ENCODE assay signal across 8 cellular contexts in genomic region chr6:158703840-158704822, GRCh38. TPM values are rescaled to one million over a fixed set of nuclear protein-coding genes. Genes with fewer than 3 reads are reported as not detected.
DNase-seq lines count a peak whose midpoint lies in the region; ATAC-seq and TF ChIP-seq lines count a peak whose summit lies in the region.

No MANE protein-coding gene starts in this region.

- H3K4me1 Mint-ChIP-seq in activated naive CD8-positive, alpha-beta T cell (ENCODE audit: low read depth) = peaks cover 6% of the 10 kb centered on the region
- peaks cover 20% of the 10 kb centered on the region for H3K4me1 Mint-ChIP-seq in type B pancreatic cell (ENCODE audit: unreplicated experiment)

- no CpG with 5 or more reads among the region's 42 CpGs for WGBS in trophoblast cell (ENCODE audit: extremely low coverage, insufficient coverage, insufficient read length)

- peak overlapping the region; percentile 90 for H3K14ac ChIP-seq in trophoblast cell (ENCODE audit: low read length)

- H3K27ac ChIP-seq in KMS-11 (no peak overlapping the region), cardiac muscle cell (peak overlapping the region; percentile 58), trophoblast cell (ENCODE audit: low read depth, low read length) (no peak overlapping the region)

- H3K9ac ChIP-seq in ES-I3 (ENCODE audit: low read depth, low read length) = peak overlapping the region; percentile 26; the same call in 1 of the 2 replicates
- peak overlapping the region; percentile 29; the same call in 1 of the 2 replicates for H3K9ac ChIP-seq in KMS-11
- no peak overlapping the region for H3K9ac ChIP-seq in trophoblast cell (ENCODE audit: low read length)

- peak; percentile 50 for DNase-seq in SKM-1 (lab: John Stamatoyannopoulos, UW; ENCODE audit: unreplicated experiment)
- peak; percentile 71 to 84 for DNase-seq in cardiac muscle cell (ENCODE audit: low read depth in 1 of 2, low spot score in 1 of 2)
- peak; percentile 70 to 88 for DNase-seq in trophoblast cell
- DNase-seq in type B pancreatic cell (ENCODE audit: extremely low spot score, unreplicated experiment) = peak; percentile 87

- H4K20me1 ChIP-seq in KMS-11 (ENCODE audit: insufficient read depth) = no peaks in the 10 kb centered on the region

- H3K27me3 ChIP-seq in KMS-11 (ENCODE audit: insufficient read depth, low read depth) (no peaks in the 10 kb centered on the region), cardiac muscle cell (no peaks in the 10 kb centered on the region), trophoblast cell (ENCODE audit: insufficient read depth, low read length) (no peaks in the 10 kb centered on the region)

- peak overlapping the region; percentile 24 for H3K4ac ChIP-seq in trophoblast cell (ENCODE audit: low read depth, low read length)

- H2AK5ac ChIP-seq in trophoblast cell (ENCODE audit: low read length) = peak overlapping the region; percentile 79

- peak overlapping the region; percentile 13 for H2BK5ac ChIP-seq in trophoblast cell (ENCODE audit: low read depth, low read length, poor library complexity)

- no peak overlapping the region for H3K4me3 ChIP-seq in KMS-11 (IDR thresholded peaks at IDR 0.05; ENCODE audit: insufficient read depth, low read depth, low read length)
- H3K4me3 ChIP-seq in cardiac muscle cell = no peak overlapping the region
- H3K4me3 ChIP-seq in trophoblast cell (ENCODE audit: low read depth, low read length) = no peak overlapping the region

- no peak overlapping the region for H3K23ac ChIP-seq in trophoblast cell (ENCODE audit: low read length)

- H4K91ac ChIP-seq in trophoblast cell (ENCODE audit: low read depth, low read length) = peak overlapping the region; percentile 88

- peak overlapping the region; percentile 73 for H2AFZ ChIP-seq in KMS-11 (ENCODE audit: low read depth)
- H2AFZ ChIP-seq in trophoblast cell (ENCODE audit: insufficient read depth, low read length, poor library complexity) = peak overlapping the region; percentile 75

- TF ChIP-seq CTCF in KMS-11 (conservative IDR thresholded peaks at IDR 0.05; ENCODE audit: low read depth, low read length) (peak; percentile 83), cardiac muscle cell (IDR thresholded peaks at IDR 0.05; ENCODE audit: low read depth, low read length) (peak; percentile 98), type B pancreatic cell (conservative IDR thresholded peaks at IDR 0.05) (peak; percentile 100)

- no peak overlapping the region for H3K27ac Mint-ChIP-seq in activated naive CD8-positive, alpha-beta T cell
- H3K27ac Mint-ChIP-seq in type B pancreatic cell = peak overlapping the region; percentile 67

- peak overlapping the region; percentile 54 for H3K4me2 ChIP-seq in KMS-11
- H3K4me2 ChIP-seq in trophoblast cell (ENCODE audit: low read length) = peak overlapping the region; percentile 78

- peak overlapping the region; percentile 99 for H2BK120ac ChIP-seq in trophoblast cell (ENCODE audit: insufficient read depth, low read length, poor library complexity)

- peak overlapping the region; percentile 90 for H3K18ac ChIP-seq in trophoblast cell (ENCODE audit: low read length)

- no peaks in the 10 kb centered on the region for H3K9me3 ChIP-seq in ES-I3 (ENCODE audit: control insufficient read depth, insufficient read depth, low read length)
- no peaks in the 10 kb centered on the region for H3K9me3 ChIP-seq in cardiac muscle cell (ENCODE audit: low read depth)
- H3K9me3 ChIP-seq in trophoblast cell (ENCODE audit: insufficient read depth, low read depth, low read length) = no peaks in the 10 kb centered on the region

- H3K4me3 Mint-ChIP-seq in activated naive CD8-positive, alpha-beta T cell = peak overlapping the region; percentile 79
- peak overlapping the region; percentile 87 for H3K4me3 Mint-ChIP-seq in type B pancreatic cell

- no peaks in the 10 kb centered on the region for H3K36me3 Mint-ChIP-seq in activated naive CD8-positive, alpha-beta T cell
- no peaks in the 10 kb centered on the region for H3K36me3 Mint-ChIP-seq in type B pancreatic cell

- no peaks in the 10 kb centered on the region for H3K36me3 ChIP-seq in ES-I3 (ENCODE audit: insufficient read depth, low read length)
- H3K36me3 ChIP-seq in KMS-11 (ENCODE audit: insufficient read depth) = no peaks in the 10 kb centered on the region
- H3K36me3 ChIP-seq in cardiac muscle cell = no peaks in the 10 kb centered on the region
- no peaks in the 10 kb centered on the region for H3K36me3 ChIP-seq in trophoblast cell (ENCODE audit: control insufficient read depth in 1 of 2, insufficient read depth in 2 of 2, low read length in 2 of 2)

- no peak overlapping the region for H4K12ac ChIP-seq in trophoblast cell (ENCODE audit: low read depth, low read length)

- H3K79me1 ChIP-seq in trophoblast cell (ENCODE audit: low read length) = peaks cover 28% of the 10 kb centered on the region

- H3K79me2 ChIP-seq in KMS-11 (ENCODE audit: insufficient read depth, low read depth) (no peaks in the 10 kb centered on the region), trophoblast cell (ENCODE audit: control insufficient read depth, insufficient read depth, low read length, poor library complexity) (peaks cover 10% of the 10 kb centered on the region)

- peaks cover 19% of the 10 kb centered on the region for H3K4me1 ChIP-seq in ES-I3 (ENCODE audit: insufficient read depth, low read length)
- H3K4me1 ChIP-seq in KMS-11 (ENCODE audit: low read depth, poor library complexity, severe bottlenecking) = peaks cover 15% of the 10 kb centered on the region
- peaks cover 37% of the 10 kb centered on the region for H3K4me1 ChIP-seq in cardiac muscle cell (ENCODE audit: low read depth)
- peaks cover 21 to 26% of the 10 kb centered on the region in 2 experiments for H3K4me1 ChIP-seq in trophoblast cell (ENCODE audit: control insufficient read depth in 1 of 2, insufficient read depth in 2 of 2, low read length in 2 of 2)

- ATAC-seq in GM21825 (IDR thresholded peaks at IDR 0.05; ENCODE audit: unreplicated experiment) = peak; percentile 90

- no peaks in the 10 kb centered on the region for H3K9me3 Mint-ChIP-seq in activated naive CD8-positive, alpha-beta T cell (ENCODE audit: low read depth)
- H3K9me3 Mint-ChIP-seq in type B pancreatic cell = no peaks in the 10 kb centered on the region

- H4K8ac ChIP-seq in trophoblast cell (ENCODE audit: low read depth, low read length) = peak overlapping the region; percentile 75

- no peaks in the 10 kb centered on the region for H3K27me3 Mint-ChIP-seq in activated naive CD8-positive, alpha-beta T cell
- no peaks in the 10 kb centered on the region for H3K27me3 Mint-ChIP-seq in type B pancreatic cell

- peak overlapping the region; percentile 95 for H2BK12ac ChIP-seq in trophoblast cell (ENCODE audit: low read length)

RNA-seq across cellular contexts. Expression of gene SYTL3, which starts 54.3 kb away (rescaled TPM):
- total RNA-seq in cardiac muscle cell (6.7 and 9.9 TPM in 2 replicates), type B pancreatic cell (ENCODE audit: low replicate concordance) (2.2 and 2.8 TPM in 2 replicates)
- polyA plus RNA-seq in cardiac muscle cell = 11.4 and 15.9 TPM in 2 replicates
- 2.7 and 2.9 TPM in 2 replicates for polyA plus RNA-seq in trophoblast cell (2013)

RNA-seq across cellular contexts. Expression of gene DYNLT1, which starts 59.6 kb away (rescaled TPM):
- total RNA-seq in cardiac muscle cell (86.5 and 102 TPM in 2 replicates), type B pancreatic cell (ENCODE audit: low replicate concordance) (138 and 149 TPM in 2 replicates)
- 423 and 459 TPM in 2 replicates for polyA plus RNA-seq in cardiac muscle cell
- polyA plus RNA-seq in trophoblast cell (2013) = 244 and 246 TPM in 2 replicates
